8 cellular contexts compared by ENCODE assay signal in genomic region chr7:55964802-55965470, GRCh38. TPM values are rescaled to one million over a fixed set of nuclear protein-coding genes. Genes with fewer than 3 reads are reported as not detected.
DNase-seq lines count a peak whose midpoint lies in the region; ATAC-seq and FAIRE-seq lines count a peak whose summit lies in the region.

No MANE protein-coding gene starts in this region.

- WGBS in esophagus, 2 donors, result 1% methylated on average over 38 to 49 of the region's 49 CpGs

- peak; percentile 2 for DNase-seq in NCI-H2227 treated with DMSO at 0.1 percent for 48 hours (lab: John Stamatoyannopoulos, UW)
- peak; percentile 56 for DNase-seq in activated CD8-positive, alpha-beta memory T cell treated with anti-CD3 and anti-CD28 coated beads, Interleukin-2, amount 10 ng/mL, durations not matched to agents 7 days and 5 days

- no peaks in the 10 kb centered on the region for H3K9me3 Mint-ChIP-seq in activated CD8-positive, alpha-beta memory T cell treated with anti-CD3 and anti-CD28 coated beads, Interleukin-2, amount 10 ng/mL, durations not matched to agents 7 days and 5 days (ENCODE audit: low read depth)
- H3K9me3 Mint-ChIP-seq in stimulated activated memory B cell treated with anti-CD40 and anti-IgM and Interleukin-4, amounts not matched to agents 10 μg/mL and 1 μg/mL and 100 μg/mL, for 72 hours, result no peaks in the 10 kb centered on the region

- H3K4me1 Mint-ChIP-seq in activated CD8-positive, alpha-beta memory T cell treated with anti-CD3 and anti-CD28 coated beads, Interleukin-2, amount 10 ng/mL, durations not matched to agents 7 days and 5 days, result peaks cover 32% of the 10 kb centered on the region
- H3K4me1 Mint-ChIP-seq in stimulated activated memory B cell treated with anti-CD40 and anti-IgM and Interleukin-4, amounts not matched to agents 10 μg/mL and 1 μg/mL and 100 μg/mL, for 72 hours, result peaks cover 51% of the 10 kb centered on the region

- H3K27me3 ChIP-seq in esophagus (ENCODE audit: control insufficient read depth in 1 of 2, insufficient read depth in 2 of 2, low read length in 2 of 2), result no peaks in the 10 kb centered on the region
- no peaks in the 10 kb centered on the region for H3K27me3 ChIP-seq in muscle layer of colon (ENCODE audit: control insufficient read depth in 1 of 2, insufficient read depth in 2 of 2, low read length in 2 of 2)

- H3K36me3 ChIP-seq in esophagus (ENCODE audit: control insufficient read depth in 2 of 2, insufficient read depth in 2 of 2, low read length in 1 of 2) (peaks cover 0 to 3% of the 10 kb centered on the region in 2 donors), muscle layer of colon (ENCODE audit: insufficient read depth, low read length) (no peaks in the 10 kb centered on the region)

- H3K4me3 Mint-ChIP-seq in activated CD8-positive, alpha-beta memory T cell treated with anti-CD3 and anti-CD28 coated beads, Interleukin-2, amount 10 ng/mL, durations not matched to agents 7 days and 5 days, result peak overlapping the region; percentile 75
- peak overlapping the region; percentile 84 for H3K4me3 Mint-ChIP-seq in stimulated activated memory B cell treated with anti-CD40 and anti-IgM and Interleukin-4, amounts not matched to agents 10 μg/mL and 1 μg/mL and 100 μg/mL, for 72 hours

- H3K4me3 ChIP-seq in esophagus (ENCODE audit: low read depth in 1 of 2, low read length in 2 of 2), result peak overlapping the region; percentile 66 to 70
- peak overlapping the region; percentile 57 to 64 for H3K4me3 ChIP-seq in muscle layer of colon (ENCODE audit: low read depth in 1 of 2, low read length in 2 of 2)

- H3K4me1 ChIP-seq in esophagus (ENCODE audit: control insufficient read depth in 2 of 2, insufficient read depth in 2 of 2, low read length in 1 of 2) (peaks cover 0 to 3% of the 10 kb centered on the region in 2 donors), muscle layer of colon (ENCODE audit: insufficient read depth, low read length) (peaks cover 26% of the 10 kb centered on the region)

- peak overlapping the region; percentile 80 for H3K27ac Mint-ChIP-seq in activated CD8-positive, alpha-beta memory T cell treated with anti-CD3 and anti-CD28 coated beads, Interleukin-2, amount 10 ng/mL, durations not matched to agents 7 days and 5 days
- peak overlapping the region; percentile 79 for H3K27ac Mint-ChIP-seq in stimulated activated memory B cell treated with anti-CD40 and anti-IgM and Interleukin-4, amounts not matched to agents 10 μg/mL and 1 μg/mL and 100 μg/mL, for 72 hours

- H3K27ac ChIP-seq in esophagus (ENCODE audit: low read depth in 2 of 2, low read length in 1 of 2) (peak overlapping the region; percentile 95 to 98), muscle layer of colon (ENCODE audit: low read depth, low read length) (peak overlapping the region; percentile 98)

- no peaks in the 10 kb centered on the region for H3K9me3 ChIP-seq in esophagus (ENCODE audit: control insufficient read depth in 2 of 2, insufficient read depth in 1 of 2, low read depth in 1 of 2, low read length in 1 of 2)
- no peaks in the 10 kb centered on the region for H3K9me3 ChIP-seq in muscle layer of colon (ENCODE audit: low read length)

- FAIRE-seq in A204.1 (lab: Jason Lieb, UNC), result peak; percentile 47

- H3K9ac ChIP-seq in muscle layer of colon (ENCODE audit: low read length), result peak overlapping the region; percentile 18

- H3K36me3 Mint-ChIP-seq in activated CD8-positive, alpha-beta memory T cell treated with anti-CD3 and anti-CD28 coated beads, Interleukin-2, amount 10 ng/mL, durations not matched to agents 7 days and 5 days, result peaks cover 9% of the 10 kb centered on the region
- peaks cover 15% of the 10 kb centered on the region for H3K36me3 Mint-ChIP-seq in stimulated activated memory B cell treated with anti-CD40 and anti-IgM and Interleukin-4, amounts not matched to agents 10 μg/mL and 1 μg/mL and 100 μg/mL, for 72 hours

- no peaks in the 10 kb centered on the region for H3K27me3 Mint-ChIP-seq in activated CD8-positive, alpha-beta memory T cell treated with anti-CD3 and anti-CD28 coated beads, Interleukin-2, amount 10 ng/mL, durations not matched to agents 7 days and 5 days
- no peaks in the 10 kb centered on the region for H3K27me3 Mint-ChIP-seq in stimulated activated memory B cell treated with anti-CD40 and anti-IgM and Interleukin-4, amounts not matched to agents 10 μg/mL and 1 μg/mL and 100 μg/mL, for 72 hours

- CTCF ChIA-PET in activated CD8-positive, alpha-beta memory T cell treated with anti-CD3 and anti-CD28 coated beads, Interleukin-2, amount 10 ng/mL, durations not matched to agents 7 days and 5 days (lab: Charles Lee), result interaction anchor here (1.0 to 2.2 kb wide), 8 partner anchors 9 to 371 kb away, joined by 3 to 19 read pairs (median 6); partner anchors contain the start of genes CCT6A, PSPH and SUMF2

- ATAC-seq in GM18502 (IDR thresholded peaks at IDR 0.05; ENCODE audit: poor library complexity, unreplicated experiment) (peak; percentile 76), HG02885 (IDR thresholded peaks at IDR 0.05; ENCODE audit: poor library complexity, unreplicated experiment) (peak; percentile 85)
- ATAC-seq in activated CD8-positive, alpha-beta memory T cell treated with anti-CD3 and anti-CD28 coated beads, Interleukin-2, amount 10 ng/mL, durations not matched to agents 7 days and 5 days, result peak; percentile 75
- peak; percentile 89 for ATAC-seq in stimulated activated memory B cell treated with anti-CD40 and anti-IgM and Interleukin-4, amounts not matched to agents 10 μg/mL and 1 μg/mL and 100 μg/mL, for 72 hours

RNA-seq across cellular contexts. Expression of gene NIPSNAP2, which starts 0.6 kb away (rescaled TPM):
- 10 to 100 TPM; 28.6 to 29.0 TPM for total RNA-seq in activated CD8-positive, alpha-beta memory T cell treated with anti-CD3 and anti-CD28 coated beads, Interleukin-2, amount 10 ng/mL, durations not matched to agents 7 days and 5 days
- 10 to 100 TPM; 15.6 to 21.6 TPM for polyA plus RNA-seq in esophagus

RNA-seq across cellular contexts. Expression of gene MRPS17, which starts 13.3 kb away (rescaled TPM):
- 10 to 100 TPM; 14.3 to 20.3 TPM for total RNA-seq in activated CD8-positive, alpha-beta memory T cell treated with anti-CD3 and anti-CD28 coated beads, Interleukin-2, amount 10 ng/mL, durations not matched to agents 7 days and 5 days
- 10 to 100 TPM in 1 of 2 donors, 1 to 10 TPM in 1; 9.8 to 12.7 TPM for polyA plus RNA-seq in esophagus

Comparison
In these comparisons a context has a peak if more than half of its experiments do, and no peak if none do; other contexts are left out.
1. Peak in every context shown above with its lines: DNase-seq, ATAC-seq, H3K4me3 ChIP-seq and H3K27ac ChIP-seq.